Comparison of ENCODE assay signal across 1 cellular context in the genomic region with DNA sequence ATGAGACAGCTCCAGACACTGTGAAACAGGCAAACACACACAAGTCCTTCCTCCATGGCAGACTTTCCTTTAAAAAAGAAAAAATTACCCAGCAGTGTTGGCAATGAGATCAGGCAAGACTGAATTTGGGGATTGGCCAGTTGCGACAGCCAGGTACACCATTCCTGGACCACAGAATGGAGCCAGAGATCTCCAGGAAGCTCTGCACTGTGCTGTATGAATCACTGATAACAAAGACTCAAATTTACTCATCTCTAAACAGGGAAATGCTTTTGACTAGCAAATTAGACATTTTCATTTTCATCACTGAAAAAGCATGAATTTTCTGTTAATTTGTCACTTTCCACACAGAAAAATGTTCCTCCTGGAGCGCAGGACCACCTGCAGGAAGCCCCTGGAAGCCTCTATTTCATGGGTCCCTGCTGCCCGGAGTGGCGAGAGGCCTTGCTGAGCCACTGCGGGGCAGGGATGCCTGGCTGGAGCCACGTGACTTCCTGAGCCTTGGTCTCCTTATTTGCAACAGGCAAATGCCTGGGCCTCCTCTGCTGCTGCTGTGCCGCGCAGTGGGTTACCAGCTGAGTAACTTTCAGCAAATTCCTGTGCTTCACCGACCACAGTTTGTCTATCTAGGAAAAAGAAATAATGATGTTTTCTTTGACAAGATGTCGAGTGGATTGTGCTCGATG.
TF ChIP-seq lines count a peak whose summit lies in the region.

No MANE protein-coding gene starts in this region.

TF ChIP-seq in K562, 482 proteins besides CTCF, POLR2A, EP300 and RAD21 (continued from another document):
- TF ChIP-seq, protein P1, sequence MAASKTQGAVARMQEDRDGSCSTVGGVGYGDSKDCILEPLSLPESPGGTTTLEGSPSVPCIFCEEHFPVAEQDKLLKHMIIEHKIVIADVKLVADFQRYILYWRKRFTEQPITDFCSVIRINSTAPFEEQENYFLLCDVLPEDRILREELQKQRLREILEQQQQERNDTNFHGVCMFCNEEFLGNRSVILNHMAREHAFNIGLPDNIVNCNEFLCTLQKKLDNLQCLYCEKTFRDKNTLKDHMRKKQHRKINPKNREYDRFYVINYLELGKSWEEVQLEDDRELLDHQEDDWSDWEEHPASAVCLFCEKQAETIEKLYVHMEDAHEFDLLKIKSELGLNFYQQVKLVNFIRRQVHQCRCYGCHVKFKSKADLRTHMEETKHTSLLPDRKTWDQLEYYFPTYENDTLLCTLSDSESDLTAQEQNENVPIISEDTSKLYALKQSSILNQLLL (CRISPR knock-in tag; IDR thresholded peaks at IDR 0.05; ENCODE audit: borderline replicate concordance), result no peak
- no peak for TF ChIP-seq NFRKB (IDR thresholded peaks at IDR 0.05; ENCODE audit: low read depth)
- no peak for TF ChIP-seq MCM2 (IDR thresholded peaks at IDR 0.05; ENCODE audit: low read depth)
- TF ChIP-seq SMARCA5 (IDR thresholded peaks at IDR 0.05), result no peak
- TF ChIP-seq NFXL1 (CRISPR knock-in tag; IDR thresholded peaks at IDR 0.05), result no peak
- TF ChIP-seq MCM3 (IDR thresholded peaks at IDR 0.05), result no peak
- no peak for TF ChIP-seq SMARCE1 (IDR thresholded peaks at IDR 0.05)
- TF ChIP-seq, protein P2, sequence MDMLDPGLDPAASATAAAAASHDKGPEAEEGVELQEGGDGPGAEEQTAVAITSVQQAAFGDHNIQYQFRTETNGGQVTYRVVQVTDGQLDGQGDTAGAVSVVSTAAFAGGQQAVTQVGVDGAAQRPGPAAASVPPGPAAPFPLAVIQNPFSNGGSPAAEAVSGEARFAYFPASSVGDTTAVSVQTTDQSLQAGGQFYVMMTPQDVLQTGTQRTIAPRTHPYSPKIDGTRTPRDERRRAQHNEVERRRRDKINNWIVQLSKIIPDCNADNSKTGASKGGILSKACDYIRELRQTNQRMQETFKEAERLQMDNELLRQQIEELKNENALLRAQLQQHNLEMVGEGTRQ (CRISPR knock-in tag; IDR thresholded peaks at IDR 0.05), result peak; percentile 38; the same call in 1 of the 2 replicates
- TF ChIP-seq, protein P3, sequence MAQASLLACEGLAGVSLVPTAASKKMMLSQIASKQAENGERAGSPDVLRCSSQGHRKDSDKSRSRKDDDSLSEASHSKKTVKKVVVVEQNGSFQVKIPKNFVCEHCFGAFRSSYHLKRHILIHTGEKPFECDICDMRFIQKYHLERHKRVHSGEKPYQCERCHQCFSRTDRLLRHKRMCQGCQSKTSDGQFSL (CRISPR knock-in tag; IDR thresholded peaks at IDR 0.05), result no peak
- TF ChIP-seq, protein P3 (tag; IDR thresholded peaks at IDR 0.05), result no peak
- no peak for TF ChIP-seq ARHGAP35 (IDR thresholded peaks at IDR 0.05; ENCODE audit: partially characterized antibody)
- TF ChIP-seq, protein P4, sequence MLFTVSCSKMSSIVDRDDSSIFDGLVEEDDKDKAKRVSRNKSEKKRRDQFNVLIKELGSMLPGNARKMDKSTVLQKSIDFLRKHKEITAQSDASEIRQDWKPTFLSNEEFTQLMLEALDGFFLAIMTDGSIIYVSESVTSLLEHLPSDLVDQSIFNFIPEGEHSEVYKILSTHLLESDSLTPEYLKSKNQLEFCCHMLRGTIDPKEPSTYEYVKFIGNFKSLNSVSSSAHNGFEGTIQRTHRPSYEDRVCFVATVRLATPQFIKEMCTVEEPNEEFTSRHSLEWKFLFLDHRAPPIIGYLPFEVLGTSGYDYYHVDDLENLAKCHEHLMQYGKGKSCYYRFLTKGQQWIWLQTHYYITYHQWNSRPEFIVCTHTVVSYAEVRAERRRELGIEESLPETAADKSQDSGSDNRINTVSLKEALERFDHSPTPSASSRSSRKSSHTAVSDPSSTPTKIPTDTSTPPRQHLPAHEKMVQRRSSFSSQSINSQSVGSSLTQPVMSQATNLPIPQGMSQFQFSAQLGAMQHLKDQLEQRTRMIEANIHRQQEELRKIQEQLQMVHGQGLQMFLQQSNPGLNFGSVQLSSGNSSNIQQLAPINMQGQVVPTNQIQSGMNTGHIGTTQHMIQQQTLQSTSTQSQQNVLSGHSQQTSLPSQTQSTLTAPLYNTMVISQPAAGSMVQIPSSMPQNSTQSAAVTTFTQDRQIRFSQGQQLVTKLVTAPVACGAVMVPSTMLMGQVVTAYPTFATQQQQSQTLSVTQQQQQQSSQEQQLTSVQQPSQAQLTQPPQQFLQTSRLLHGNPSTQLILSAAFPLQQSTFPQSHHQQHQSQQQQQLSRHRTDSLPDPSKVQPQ (CRISPR knock-in tag; IDR thresholded peaks at IDR 0.05; ENCODE audit: borderline replicate concordance), result no peak
- no peak for TF ChIP-seq HOXB6 (CRISPR knock-in tag; IDR thresholded peaks at IDR 0.05; ENCODE audit: borderline replicate concordance)
- TF ChIP-seq MEIS2 (IDR thresholded peaks at IDR 0.05; ENCODE audit: partially characterized antibody), result no peak
- no peak for TF ChIP-seq DPF2 (IDR thresholded peaks at IDR 0.05)
- TF ChIP-seq ADNP (tag; IDR thresholded peaks at IDR 0.05), result no peak
- no peak for TF ChIP-seq SRSF1 (IDR thresholded peaks at IDR 0.05; ENCODE audit: low read depth, low read length)
- TF ChIP-seq ZNF324 (CRISPR knock-in tag; IDR thresholded peaks at IDR 0.05), result no peak
- TF ChIP-seq, protein P5, sequence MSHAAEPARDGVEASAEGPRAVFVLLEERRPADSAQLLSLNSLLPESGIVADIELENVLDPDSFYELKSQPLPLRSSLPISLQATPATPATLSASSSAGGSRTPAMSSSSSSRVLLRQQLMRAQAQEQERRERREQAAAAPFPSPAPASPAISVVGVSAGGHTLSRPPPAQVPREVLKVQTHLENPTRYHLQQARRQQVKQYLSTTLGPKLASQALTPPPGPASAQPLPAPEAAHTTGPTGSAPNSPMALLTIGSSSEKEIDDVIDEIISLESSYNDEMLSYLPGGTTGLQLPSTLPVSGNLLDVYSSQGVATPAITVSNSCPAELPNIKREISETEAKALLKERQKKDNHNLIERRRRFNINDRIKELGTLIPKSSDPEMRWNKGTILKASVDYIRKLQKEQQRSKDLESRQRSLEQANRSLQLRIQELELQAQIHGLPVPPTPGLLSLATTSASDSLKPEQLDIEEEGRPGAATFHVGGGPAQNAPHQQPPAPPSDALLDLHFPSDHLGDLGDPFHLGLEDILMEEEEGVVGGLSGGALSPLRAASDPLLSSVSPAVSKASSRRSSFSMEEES (CRISPR knock-in tag; IDR thresholded peaks at IDR 0.05), result peak; percentile 33; the same call in 1 of the 2 replicates
- TF ChIP-seq NBN (IDR thresholded peaks at IDR 0.05; ENCODE audit: low read depth), result no peak
- TF ChIP-seq MTA2 (IDR thresholded peaks at IDR 0.05; ENCODE audit: low read depth), result no peak
- TF ChIP-seq ZNF354B (CRISPR knock-in tag; IDR thresholded peaks at IDR 0.05), result no peak
- TF ChIP-seq, protein P6, sequence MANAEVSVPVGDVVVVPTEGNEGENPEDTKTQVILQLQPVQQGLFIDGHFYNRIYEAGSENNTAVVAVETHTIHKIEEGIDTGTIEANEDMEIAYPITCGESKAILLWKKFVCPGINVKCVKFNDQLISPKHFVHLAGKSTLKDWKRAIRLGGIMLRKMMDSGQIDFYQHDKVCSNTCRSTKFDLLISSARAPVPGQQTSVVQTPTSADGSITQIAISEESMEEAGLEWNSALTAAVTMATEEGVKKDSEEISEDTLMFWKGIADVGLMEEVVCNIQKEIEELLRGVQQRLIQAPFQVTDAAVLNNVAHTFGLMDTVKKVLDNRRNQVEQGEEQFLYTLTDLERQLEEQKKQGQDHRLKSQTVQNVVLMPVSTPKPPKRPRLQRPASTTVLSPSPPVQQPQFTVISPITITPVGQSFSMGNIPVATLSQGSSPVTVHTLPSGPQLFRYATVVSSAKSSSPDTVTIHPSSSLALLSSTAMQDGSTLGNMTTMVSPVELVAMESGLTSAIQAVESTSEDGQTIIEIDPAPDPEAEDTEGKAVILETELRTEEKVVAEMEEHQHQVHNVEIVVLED (CRISPR knock-in tag; IDR thresholded peaks at IDR 0.05), result no peak
- no peak for TF ChIP-seq NFATC3 (IDR thresholded peaks at IDR 0.05)
- no peak for TF ChIP-seq MYBL2 (IDR thresholded peaks at IDR 0.05; ENCODE audit: low read depth)
- TF ChIP-seq MYBL2 (CRISPR knock-in tag; IDR thresholded peaks at IDR 0.05; ENCODE audit: borderline replicate concordance), result no peak
- TF ChIP-seq RAD51 (IDR thresholded peaks at IDR 0.05; ENCODE audit: borderline replicate concordance, low read depth), result 0 out of 2 replicates have a peak, but pooled peaks have one; percentile 14
- no peak for TF ChIP-seq CBX1 (IDR thresholded peaks at IDR 0.05; ENCODE audit: low read depth)
